Comparison of ENCODE assay signal across 15 cellular contexts in the genomic region with DNA sequence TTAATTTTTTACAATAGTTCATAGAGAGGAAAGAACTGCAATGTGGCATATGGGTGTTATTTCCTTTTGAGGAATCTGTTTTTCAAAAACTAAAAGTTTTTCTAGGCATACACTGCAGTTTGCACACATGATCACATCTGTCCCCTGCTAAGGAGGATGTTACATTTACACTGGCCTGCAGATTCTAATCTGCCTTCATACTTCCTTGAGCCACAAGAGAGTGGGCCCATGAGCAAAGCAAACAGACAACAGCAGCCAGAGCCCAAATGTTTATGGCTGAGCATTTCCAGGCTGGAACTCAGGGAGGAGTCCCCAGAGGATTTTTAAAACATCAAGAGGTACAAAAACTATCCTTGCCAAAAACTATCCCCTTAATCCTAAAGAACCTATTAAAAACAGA.
A peak's percentile ranks its signal among the peaks of the same experiment; 100 is the strongest.
DNase-seq lines count a peak whose midpoint lies in the region; ATAC-seq and TF ChIP-seq lines count a peak whose summit lies in the region.
"Had no signal": no experiment of that assay in that cellular context is flagged by ENCODE, and none has a peak within 500 bp of the region (broad histone marks: within the 10 kb centered on the region; RNA-seq: fewer than 3 reads in every experiment).

No MANE protein-coding gene starts in this region.

- no peak for ATAC-seq in SK-N-SH treated with all-trans-retinoic acid at 6 μM for 48 hours

- no peaks in the 10 kb centered on the region for H3K9me2 ChIP-seq in SK-N-SH

- H3K27ac Mint-ChIP-seq in endodermal cell, result peak overlapping the region; percentile 55
- H3K27ac Mint-ChIP-seq: CD4-positive, alpha-beta T cell had no signal

- no peaks in the 10 kb centered on the region for H3K36me3 Mint-ChIP-seq in endodermal cell (ENCODE audit: low read depth)

- no peak for TF ChIP-seq CTCF in SK-N-SH (IDR thresholded peaks at IDR 0.05)
- no peak for TF ChIP-seq CTCF in endodermal cell (conservative IDR thresholded peaks at IDR 0.05)
- no peak for TF ChIP-seq CTCF in spleen (IDR thresholded peaks at IDR 0.05 in 8 of 11, conservative IDR thresholded peaks at IDR 0.05 in 3 of 11)

- H3K4me1 ChIP-seq in SK-N-SH (ENCODE audit: control insufficient read depth in 1 of 2, insufficient read depth in 2 of 2, low read depth in 1 of 2, low read length in 1 of 2) (peaks cover 0 to 18% of the 10 kb centered on the region in 2 experiments; a peak in 2 of 4 replicates), endodermal cell (ENCODE audit: control insufficient read depth, insufficient read depth, low read length) (no peaks in the 10 kb centered on the region), spleen (no peaks in the 10 kb centered on the region)
- H3K4me1 ChIP-seq: HAP-1 had no signal

- H3K27me3 ChIP-seq in SK-N-SH (ENCODE audit: insufficient read depth) (no peaks in the 10 kb centered on the region), endodermal cell (ENCODE audit: control insufficient read depth, insufficient read depth, low read length, poor library complexity, severe bottlenecking) (no peaks in the 10 kb centered on the region), spleen (replicated peaks in 1 of 7) (peaks cover 0 to 14% (median 0%) of the 10 kb centered on the region in 7 donors)

- CTCF ChIA-PET in SK-N-SH (lab: Yijun Ruan, JAX), result interaction anchor here (1.5 kb wide), 1 partner anchor 16 kb away, joined by 3 read pairs; no protein-coding TSS in a partner anchor

- H3K9ac ChIP-seq in SK-N-SH, result no peak overlapping the region
- H3K9ac ChIP-seq in endodermal cell (ENCODE audit: extremely low read depth, low read length, poor library complexity, severe bottlenecking), result no peak overlapping the region
- H3K9ac ChIP-seq: GM23248 had no signal

- H3K9me3 Mint-ChIP-seq in endodermal cell, result no peaks in the 10 kb centered on the region
- H3K9me3 Mint-ChIP-seq: CD4-positive, alpha-beta T cell had no signal

- no peaks in the 10 kb centered on the region for H4K20me1 ChIP-seq in SK-N-SH (ENCODE audit: insufficient read depth)

- H3K27ac ChIP-seq in SK-N-SH (ENCODE audit: low read depth in 2 of 2, low read length in 1 of 2), result no peak overlapping the region
- H3K27ac ChIP-seq in endodermal cell (ENCODE audit: low read depth, low read length), result no peak overlapping the region
- no peak overlapping the region for H3K27ac ChIP-seq in spleen
- H3K27ac ChIP-seq: C4-2B, GM23248 had no signal

- no peaks in the 10 kb centered on the region for H3F3A ChIP-seq in SK-N-SH (replicated peaks; ENCODE audit: insufficient read depth)

- H3K36me3 ChIP-seq in SK-N-SH (replicated peaks in 1 of 2; ENCODE audit: control insufficient read depth in 1 of 2, insufficient read depth in 2 of 2, low read length in 1 of 2), result no peaks in the 10 kb centered on the region
- H3K36me3 ChIP-seq in endodermal cell (ENCODE audit: control insufficient read depth, insufficient read depth, low read length), result peaks cover 7% of the 10 kb centered on the region
- no peaks in the 10 kb centered on the region for H3K36me3 ChIP-seq in spleen
- H3K36me3 ChIP-seq: HAP-1 had no signal

- DNase-seq in SK-N-SH (peak; percentile 45), KG1 (lab: John Stamatoyannopoulos, UW) (peak; percentile 35), endodermal cell (no peak), NCI-H82 treated with DMSO at 0.1 percent for 48 hours (lab: John Stamatoyannopoulos, UW; ENCODE audit: unreplicated experiment) (no peak), NCI-H526 treated with DMSO at 0.1 percent for 48 hours (lab: John Stamatoyannopoulos, UW) (no peak), spleen (no peak)
- DNase-seq: ACHN; AML-193; CD4-positive, alpha-beta T cell; DMS53; GDM1 had no signal

- H3K27me3 Mint-ChIP-seq in endodermal cell (ENCODE audit: insufficient read depth), result no peaks in the 10 kb centered on the region
- H3K27me3 Mint-ChIP-seq: CD4-positive, alpha-beta T cell had no signal

- no peak overlapping the region for H3K4me3 Mint-ChIP-seq in endodermal cell
- H3K4me3 Mint-ChIP-seq: CD4-positive, alpha-beta T cell had no signal

- no peak for TF ChIP-seq RAD21 in SK-N-SH (IDR thresholded peaks at IDR 0.05; ENCODE audit: low read length)

- H3K9me3 ChIP-seq in SK-N-SH, result no peaks in the 10 kb centered on the region
- H3K9me3 ChIP-seq in endodermal cell (ENCODE audit: control insufficient read depth, low read length), result no peaks in the 10 kb centered on the region
- H3K9me3 ChIP-seq in spleen, result no peaks in the 10 kb centered on the region
- H3K9me3 ChIP-seq: HAP-1 had no signal

- H3K4me2 ChIP-seq in SK-N-SH, result no peak overlapping the region

- POLR2A ChIA-PET in SK-N-SH (lab: Yijun Ruan, JAX), result no interaction called here

- H3K4me1 Mint-ChIP-seq in endodermal cell, result no peaks in the 10 kb centered on the region

- H3K79me2 ChIP-seq in SK-N-SH (ENCODE audit: insufficient read depth), result no peaks in the 10 kb centered on the region

- H3K4me3 ChIP-seq in SK-N-SH (ENCODE audit: low read depth in 2 of 2, low read length in 1 of 2), result no peak overlapping the region
- no peak overlapping the region for H3K4me3 ChIP-seq in endodermal cell (ENCODE audit: low read length)
- H3K4me3 ChIP-seq in spleen, result no peak overlapping the region
- H3K4me3 ChIP-seq: GM23248, HAP-1 had no signal

- no peak overlapping the region for H2AFZ ChIP-seq in SK-N-SH (ENCODE audit: low read depth)
- H2AFZ ChIP-seq: GM23248 had no signal

- intact Hi-C loops in spleen (cut with DNase I; ENCODE audit: low total_unique reads), result no loop called here

- TF ChIP-seq POLR2A in spleen (IDR thresholded peaks at IDR 0.05), result no peak

- no peak for TF ChIP-seq EP300 in SK-N-SH (IDR thresholded peaks at IDR 0.05; ENCODE audit: borderline replicate concordance in 1 of 2, low read depth in 1 of 2, low read length in 1 of 2)

TF ChIP-seq in SK-N-SH, 30 proteins besides CTCF, POLR2A, EP300 and RAD21:
- TF ChIP-seq, protein P1, sequence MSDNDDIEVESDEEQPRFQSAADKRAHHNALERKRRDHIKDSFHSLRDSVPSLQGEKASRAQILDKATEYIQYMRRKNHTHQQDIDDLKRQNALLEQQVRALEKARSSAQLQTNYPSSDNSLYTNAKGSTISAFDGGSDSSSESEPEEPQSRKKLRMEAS (IDR thresholded peaks at IDR 0.05; ENCODE audit: low read depth), result no peak
- TF ChIP-seq USF1 (IDR thresholded peaks at IDR 0.05; ENCODE audit: borderline replicate concordance, low read depth) (no peak), FOXJ3 (CRISPR knock-in tag; IDR thresholded peaks at IDR 0.05) (0 out of 2 replicates have a peak, but pooled peaks have one; percentile 22), GATA2 (CRISPR knock-in tag; IDR thresholded peaks at IDR 0.05) (peak; percentile 38; the same call in 1 of the 2 replicates), NRF1 (IDR thresholded peaks at IDR 0.05; ENCODE audit: low read depth, low read length) (no peak), MXI1 (IDR thresholded peaks at IDR 0.05; ENCODE audit: low read depth, low read length) (no peak)

TF ChIP-seq in SK-N-SH treated with all-trans-retinoic acid at 6 μM for 48 hours, 23 proteins besides CTCF, POLR2A, EP300 and RAD21 (continues in another document):
- TF ChIP-seq RARB (CRISPR knock-in tag; IDR thresholded peaks at IDR 0.05) (no peak), BACH2 (CRISPR knock-in tag; IDR thresholded peaks at IDR 0.05; ENCODE audit: borderline replicate concordance) (no peak), ZNF70 (CRISPR knock-in tag; IDR thresholded peaks at IDR 0.05) (no peak), GLIS3 (CRISPR knock-in tag; IDR thresholded peaks at IDR 0.05) (no peak), TCF4 (CRISPR knock-in tag; IDR thresholded peaks at IDR 0.05; ENCODE audit: borderline replicate concordance) (no peak), SNAI2 (CRISPR knock-in tag; IDR thresholded peaks at IDR 0.05) (no peak), POU6F1 (CRISPR knock-in tag; IDR thresholded peaks at IDR 0.05; ENCODE audit: borderline replicate concordance, low read depth) (no peak), ZNF8 (CRISPR knock-in tag; IDR thresholded peaks at IDR 0.05) (no peak), ZFP30 (CRISPR knock-in tag; IDR thresholded peaks at IDR 0.05) (no peak), ZC3H10 (CRISPR knock-in tag; IDR thresholded peaks at IDR 0.05) (no peak), TOX (CRISPR knock-in tag; IDR thresholded peaks at IDR 0.05; ENCODE audit: borderline replicate concordance) (no peak), CREB5 (CRISPR knock-in tag; IDR thresholded peaks at IDR 0.05; ENCODE audit: low read depth) (no peak), ZFP3 (CRISPR knock-in tag; IDR thresholded peaks at IDR 0.05) (no peak), PPARA (CRISPR knock-in tag; IDR thresholded peaks at IDR 0.05; ENCODE audit: borderline replicate concordance) (no peak)

Comparison
In these comparisons a context has a peak if more than half of its experiments do, and no peak if none do; other contexts are left out.
1. DNase-seq: peak in SK-N-SH (single experiment) and KG1 (single experiment); none in endodermal cell (single experiment), NCI-H82 treated with DMSO at 0.1 percent for 48 hours (single experiment), NCI-H526 treated with DMSO at 0.1 percent for 48 hours (single experiment) and spleen (single experiment).